In genomic region chr16:30017277-30017656, GRCh38 we compare ENCODE assay signal across 1 cellular context.
A peak's percentile ranks its signal among the peaks of the same experiment; 100 is the strongest.
TF ChIP-seq lines count a peak whose summit lies in the region.

No MANE protein-coding gene starts in this region.

TF ChIP-seq in K562, 482 proteins besides CTCF, POLR2A, EP300 and RAD21:
- TF ChIP-seq RBM25 (IDR thresholded peaks at IDR 0.05; ENCODE audit: low read depth, low read length, severe bottlenecking) = peak; percentile 43
- TF ChIP-seq ZNF146 (CRISPR knock-in tag; IDR thresholded peaks at IDR 0.05; ENCODE audit: unreplicated experiment) = peak; percentile 90
- no peak for TF ChIP-seq JUNB (CRISPR knock-in tag; conservative IDR thresholded peaks at IDR 0.05)
- no peak for TF ChIP-seq PTRF (tag; IDR thresholded peaks at IDR 0.05)
